ENCODE assay signal across 1 cellular context in the genomic region with DNA sequence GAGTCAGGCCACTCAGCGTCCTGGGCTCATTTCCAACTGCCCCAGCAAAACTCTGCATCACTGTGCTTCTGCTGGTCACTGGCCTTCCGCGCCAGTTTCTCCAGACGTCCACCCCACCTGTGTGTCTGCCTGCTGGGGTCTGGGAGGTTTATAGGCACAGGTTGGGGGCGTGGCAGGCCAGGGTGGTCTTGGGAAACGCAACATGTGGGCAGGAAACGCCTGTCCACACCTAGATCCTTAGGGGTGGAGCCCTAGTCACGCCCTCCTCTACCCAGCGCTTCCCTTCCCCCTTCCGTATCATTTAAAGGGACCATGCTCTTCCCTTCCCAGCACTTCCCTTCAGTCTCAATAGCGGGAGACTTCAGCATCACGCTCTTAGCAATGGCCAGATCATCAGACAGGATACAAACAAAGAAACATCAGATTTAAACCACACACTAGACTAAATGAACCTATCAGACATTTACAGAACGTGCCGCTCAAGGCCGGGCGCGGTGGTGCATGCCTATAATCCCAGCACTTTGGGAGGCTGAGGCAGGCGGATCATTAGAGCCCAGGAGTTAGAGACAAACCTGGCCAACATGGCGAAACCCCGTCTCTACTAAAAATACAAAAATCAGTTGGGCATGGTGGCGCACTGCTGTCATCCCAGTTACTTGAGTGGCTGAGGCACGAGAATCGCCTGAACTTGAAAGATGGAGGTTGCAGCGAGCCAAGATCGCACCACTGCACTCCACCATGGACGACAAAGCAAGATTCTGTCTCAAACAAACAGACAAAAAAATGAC.
TF ChIP-seq lines count a peak whose summit lies in the region.

No MANE protein-coding gene starts in this region.

TF ChIP-seq in K562, 482 proteins besides CTCF, POLR2A, EP300 and RAD21 (continued from another document and continues in another):
- TF ChIP-seq, protein P1, sequence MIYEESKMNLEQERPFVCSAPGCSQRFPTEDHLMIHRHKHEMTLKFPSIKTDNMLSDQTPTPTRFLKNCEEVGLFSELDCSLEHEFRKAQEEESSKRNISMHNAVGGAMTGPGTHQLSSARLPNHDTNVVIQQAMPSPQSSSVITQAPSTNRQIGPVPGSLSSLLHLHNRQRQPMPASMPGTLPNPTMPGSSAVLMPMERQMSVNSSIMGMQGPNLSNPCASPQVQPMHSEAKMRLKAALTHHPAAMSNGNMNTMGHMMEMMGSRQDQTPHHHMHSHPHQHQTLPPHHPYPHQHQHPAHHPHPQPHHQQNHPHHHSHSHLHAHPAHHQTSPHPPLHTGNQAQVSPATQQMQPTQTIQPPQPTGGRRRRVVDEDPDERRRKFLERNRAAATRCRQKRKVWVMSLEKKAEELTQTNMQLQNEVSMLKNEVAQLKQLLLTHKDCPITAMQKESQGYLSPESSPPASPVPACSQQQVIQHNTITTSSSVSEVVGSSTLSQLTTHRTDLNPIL (CRISPR knock-in tag; IDR thresholded peaks at IDR 0.05) = 0 out of 2 replicates have a peak, but pooled peaks have one; percentile 24
- TF ChIP-seq TRIM24 (IDR thresholded peaks at IDR 0.05) (peak in 1 of 2 experiments; percentile 74; a peak in 2 of 4 replicates), ZFP1 (CRISPR knock-in tag; IDR thresholded peaks at IDR 0.05) (no peak), ZZZ3 (IDR thresholded peaks at IDR 0.05) (no peak), ILF3 (IDR thresholded peaks at IDR 0.05; ENCODE audit: borderline replicate concordance) (no peak), TCF15 (CRISPR knock-in tag; IDR thresholded peaks at IDR 0.05) (no peak), PML (IDR thresholded peaks at IDR 0.05; ENCODE audit: low read length) (peak; percentile 92), KDM1A (IDR thresholded peaks at IDR 0.05) (no peak), SRSF9 (IDR thresholded peaks at IDR 0.05; ENCODE audit: borderline replicate concordance, low read depth, low read length) (no peak), NFXL1 (CRISPR knock-in tag; IDR thresholded peaks at IDR 0.05) (no peak), NELFE (IDR thresholded peaks at IDR 0.05; ENCODE audit: insufficient read depth, insufficient read length) (no peak), RBM22 (IDR thresholded peaks at IDR 0.05; ENCODE audit: low read depth, low read length, poor library complexity, severe bottlenecking) (no peak), ZNF217 (CRISPR knock-in tag; IDR thresholded peaks at IDR 0.05) (no peak), CHD2 (IDR thresholded peaks at IDR 0.05; ENCODE audit: low read depth, low read length) (peak; percentile 70), PYGO2 (tag; IDR thresholded peaks at IDR 0.05) (no peak), FOXK2 (conservative IDR thresholded peaks at IDR 0.05 in 1 of 2, IDR thresholded peaks at IDR 0.05 in 1 of 2; ENCODE audit: low read depth in 2 of 2) (peak; percentile 95 to 97), ZNF253 (CRISPR knock-in tag; conservative IDR thresholded peaks at IDR 0.05) (no peak), NFIX (CRISPR knock-in tag; IDR thresholded peaks at IDR 0.05; ENCODE audit: low read depth) (no peak), ETS1 (conservative IDR thresholded peaks at IDR 0.05; ENCODE audit: control insufficient read depth, low read depth, low read length) (no peak; the same call in 1 of the 2 replicates), ZNF699 (CRISPR knock-in tag; IDR thresholded peaks at IDR 0.05; ENCODE audit: insufficient replicate concordance) (no peak)
- TF ChIP-seq, protein P2, sequence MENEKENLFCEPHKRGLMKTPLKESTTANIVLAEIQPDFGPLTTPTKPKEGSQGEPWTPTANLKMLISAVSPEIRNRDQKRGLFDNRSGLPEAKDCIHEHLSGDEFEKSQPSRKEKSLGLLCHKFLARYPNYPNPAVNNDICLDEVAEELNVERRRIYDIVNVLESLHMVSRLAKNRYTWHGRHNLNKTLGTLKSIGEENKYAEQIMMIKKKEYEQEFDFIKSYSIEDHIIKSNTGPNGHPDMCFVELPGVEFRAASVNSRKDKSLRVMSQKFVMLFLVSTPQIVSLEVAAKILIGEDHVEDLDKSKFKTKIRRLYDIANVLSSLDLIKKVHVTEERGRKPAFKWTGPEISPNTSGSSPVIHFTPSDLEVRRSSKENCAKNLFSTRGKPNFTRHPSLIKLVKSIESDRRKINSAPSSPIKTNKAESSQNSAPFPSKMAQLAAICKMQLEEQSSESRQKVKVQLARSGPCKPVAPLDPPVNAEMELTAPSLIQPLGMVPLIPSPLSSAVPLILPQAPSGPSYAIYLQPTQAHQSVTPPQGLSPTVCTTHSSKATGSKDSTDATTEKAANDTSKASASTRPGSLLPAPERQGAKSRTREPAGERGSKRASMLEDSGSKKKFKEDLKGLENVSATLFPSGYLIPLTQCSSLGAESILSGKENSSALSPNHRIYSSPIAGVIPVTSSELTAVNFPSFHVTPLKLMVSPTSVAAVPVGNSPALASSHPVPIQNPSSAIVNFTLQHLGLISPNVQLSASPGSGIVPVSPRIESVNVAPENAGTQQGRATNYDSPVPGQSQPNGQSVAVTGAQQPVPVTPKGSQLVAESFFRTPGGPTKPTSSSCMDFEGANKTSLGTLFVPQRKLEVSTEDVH (IDR thresholded peaks at IDR 0.05; ENCODE audit: low read depth, partially characterized antibody) = no peak
- TF ChIP-seq, protein P3, sequence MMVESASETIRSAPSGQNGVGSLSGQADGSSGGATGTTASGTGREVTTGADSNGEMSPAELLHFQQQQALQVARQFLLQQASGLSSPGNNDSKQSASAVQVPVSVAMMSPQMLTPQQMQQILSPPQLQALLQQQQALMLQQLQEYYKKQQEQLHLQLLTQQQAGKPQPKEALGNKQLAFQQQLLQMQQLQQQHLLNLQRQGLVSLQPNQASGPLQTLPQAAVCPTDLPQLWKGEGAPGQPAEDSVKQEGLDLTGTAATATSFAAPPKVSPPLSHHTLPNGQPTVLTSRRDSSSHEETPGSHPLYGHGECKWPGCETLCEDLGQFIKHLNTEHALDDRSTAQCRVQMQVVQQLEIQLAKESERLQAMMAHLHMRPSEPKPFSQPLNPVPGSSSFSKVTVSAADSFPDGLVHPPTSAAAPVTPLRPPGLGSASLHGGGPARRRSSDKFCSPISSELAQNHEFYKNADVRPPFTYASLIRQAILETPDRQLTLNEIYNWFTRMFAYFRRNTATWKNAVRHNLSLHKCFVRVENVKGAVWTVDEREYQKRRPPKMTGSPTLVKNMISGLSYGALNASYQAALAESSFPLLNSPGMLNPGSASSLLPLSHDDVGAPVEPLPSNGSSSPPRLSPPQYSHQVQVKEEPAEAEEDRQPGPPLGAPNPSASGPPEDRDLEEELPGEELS (CRISPR knock-in tag; IDR thresholded peaks at IDR 0.05; ENCODE audit: borderline replicate concordance) = no peak
- TF ChIP-seq, protein P4, sequence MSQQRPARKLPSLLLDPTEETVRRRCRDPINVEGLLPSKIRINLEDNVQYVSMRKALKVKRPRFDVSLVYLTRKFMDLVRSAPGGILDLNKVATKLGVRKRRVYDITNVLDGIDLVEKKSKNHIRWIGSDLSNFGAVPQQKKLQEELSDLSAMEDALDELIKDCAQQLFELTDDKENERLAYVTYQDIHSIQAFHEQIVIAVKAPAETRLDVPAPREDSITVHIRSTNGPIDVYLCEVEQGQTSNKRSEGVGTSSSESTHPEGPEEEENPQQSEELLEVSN (IDR thresholded peaks at IDR 0.05; ENCODE audit: borderline replicate concordance in 1 of 2, extremely low read depth in 1 of 2, insufficient read depth in 1 of 2, insufficient read length in 1 of 2, low read depth in 1 of 2, low read length in 1 of 2, poor library complexity in 1 of 2, severe bottlenecking in 1 of 2) = peak in 1 of 2 experiments; percentile 36
- TF ChIP-seq, protein P5, sequence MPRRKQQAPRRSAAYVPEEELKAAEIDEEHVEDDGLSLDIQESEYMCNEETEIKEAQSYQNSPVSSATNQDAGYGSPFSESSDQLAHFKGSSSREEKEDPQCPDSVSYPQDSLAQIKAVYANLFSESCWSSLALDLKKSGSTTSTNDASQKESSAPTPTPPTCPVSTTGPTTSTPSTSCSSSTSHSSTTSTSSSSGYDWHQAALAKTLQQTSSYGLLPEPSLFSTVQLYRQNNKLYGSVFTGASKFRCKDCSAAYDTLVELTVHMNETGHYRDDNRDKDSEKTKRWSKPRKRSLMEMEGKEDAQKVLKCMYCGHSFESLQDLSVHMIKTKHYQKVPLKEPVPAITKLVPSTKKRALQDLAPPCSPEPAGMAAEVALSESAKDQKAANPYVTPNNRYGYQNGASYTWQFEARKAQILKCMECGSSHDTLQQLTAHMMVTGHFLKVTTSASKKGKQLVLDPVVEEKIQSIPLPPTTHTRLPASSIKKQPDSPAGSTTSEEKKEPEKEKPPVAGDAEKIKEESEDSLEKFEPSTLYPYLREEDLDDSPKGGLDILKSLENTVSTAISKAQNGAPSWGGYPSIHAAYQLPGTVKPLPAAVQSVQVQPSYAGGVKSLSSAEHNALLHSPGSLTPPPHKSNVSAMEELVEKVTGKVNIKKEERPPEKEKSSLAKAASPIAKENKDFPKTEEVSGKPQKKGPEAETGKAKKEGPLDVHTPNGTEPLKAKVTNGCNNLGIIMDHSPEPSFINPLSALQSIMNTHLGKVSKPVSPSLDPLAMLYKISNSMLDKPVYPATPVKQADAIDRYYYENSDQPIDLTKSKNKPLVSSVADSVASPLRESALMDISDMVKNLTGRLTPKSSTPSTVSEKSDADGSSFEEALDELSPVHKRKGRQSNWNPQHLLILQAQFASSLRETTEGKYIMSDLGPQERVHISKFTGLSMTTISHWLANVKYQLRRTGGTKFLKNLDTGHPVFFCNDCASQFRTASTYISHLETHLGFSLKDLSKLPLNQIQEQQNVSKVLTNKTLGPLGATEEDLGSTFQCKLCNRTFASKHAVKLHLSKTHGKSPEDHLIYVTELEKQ (CRISPR knock-in tag; IDR thresholded peaks at IDR 0.05) = no peak
- TF ChIP-seq, protein P6, sequence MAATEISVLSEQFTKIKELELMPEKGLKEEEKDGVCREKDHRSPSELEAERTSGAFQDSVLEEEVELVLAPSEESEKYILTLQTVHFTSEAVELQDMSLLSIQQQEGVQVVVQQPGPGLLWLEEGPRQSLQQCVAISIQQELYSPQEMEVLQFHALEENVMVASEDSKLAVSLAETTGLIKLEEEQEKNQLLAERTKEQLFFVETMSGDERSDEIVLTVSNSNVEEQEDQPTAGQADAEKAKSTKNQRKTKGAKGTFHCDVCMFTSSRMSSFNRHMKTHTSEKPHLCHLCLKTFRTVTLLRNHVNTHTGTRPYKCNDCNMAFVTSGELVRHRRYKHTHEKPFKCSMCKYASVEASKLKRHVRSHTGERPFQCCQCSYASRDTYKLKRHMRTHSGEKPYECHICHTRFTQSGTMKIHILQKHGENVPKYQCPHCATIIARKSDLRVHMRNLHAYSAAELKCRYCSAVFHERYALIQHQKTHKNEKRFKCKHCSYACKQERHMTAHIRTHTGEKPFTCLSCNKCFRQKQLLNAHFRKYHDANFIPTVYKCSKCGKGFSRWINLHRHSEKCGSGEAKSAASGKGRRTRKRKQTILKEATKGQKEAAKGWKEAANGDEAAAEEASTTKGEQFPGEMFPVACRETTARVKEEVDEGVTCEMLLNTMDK (IDR thresholded peaks at IDR 0.05; ENCODE audit: borderline replicate concordance, insufficient read depth, low read depth, low read length, poor library complexity, severe bottlenecking) = no peak
- TF ChIP-seq, protein P7, sequence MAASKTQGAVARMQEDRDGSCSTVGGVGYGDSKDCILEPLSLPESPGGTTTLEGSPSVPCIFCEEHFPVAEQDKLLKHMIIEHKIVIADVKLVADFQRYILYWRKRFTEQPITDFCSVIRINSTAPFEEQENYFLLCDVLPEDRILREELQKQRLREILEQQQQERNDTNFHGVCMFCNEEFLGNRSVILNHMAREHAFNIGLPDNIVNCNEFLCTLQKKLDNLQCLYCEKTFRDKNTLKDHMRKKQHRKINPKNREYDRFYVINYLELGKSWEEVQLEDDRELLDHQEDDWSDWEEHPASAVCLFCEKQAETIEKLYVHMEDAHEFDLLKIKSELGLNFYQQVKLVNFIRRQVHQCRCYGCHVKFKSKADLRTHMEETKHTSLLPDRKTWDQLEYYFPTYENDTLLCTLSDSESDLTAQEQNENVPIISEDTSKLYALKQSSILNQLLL (CRISPR knock-in tag; IDR thresholded peaks at IDR 0.05; ENCODE audit: borderline replicate concordance) = no peak
- TF ChIP-seq, protein P8, sequence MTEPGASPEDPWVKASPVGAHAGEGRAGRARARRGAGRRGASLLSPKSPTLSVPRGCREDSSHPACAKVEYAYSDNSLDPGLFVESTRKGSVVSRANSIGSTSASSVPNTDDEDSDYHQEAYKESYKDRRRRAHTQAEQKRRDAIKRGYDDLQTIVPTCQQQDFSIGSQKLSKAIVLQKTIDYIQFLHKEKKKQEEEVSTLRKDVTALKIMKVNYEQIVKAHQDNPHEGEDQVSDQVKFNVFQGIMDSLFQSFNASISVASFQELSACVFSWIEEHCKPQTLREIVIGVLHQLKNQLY (CRISPR knock-in tag; conservative IDR thresholded peaks at IDR 0.05) = no peak
